Comparison of ENCODE assay signal across 14 cellular contexts in the genomic region with DNA sequence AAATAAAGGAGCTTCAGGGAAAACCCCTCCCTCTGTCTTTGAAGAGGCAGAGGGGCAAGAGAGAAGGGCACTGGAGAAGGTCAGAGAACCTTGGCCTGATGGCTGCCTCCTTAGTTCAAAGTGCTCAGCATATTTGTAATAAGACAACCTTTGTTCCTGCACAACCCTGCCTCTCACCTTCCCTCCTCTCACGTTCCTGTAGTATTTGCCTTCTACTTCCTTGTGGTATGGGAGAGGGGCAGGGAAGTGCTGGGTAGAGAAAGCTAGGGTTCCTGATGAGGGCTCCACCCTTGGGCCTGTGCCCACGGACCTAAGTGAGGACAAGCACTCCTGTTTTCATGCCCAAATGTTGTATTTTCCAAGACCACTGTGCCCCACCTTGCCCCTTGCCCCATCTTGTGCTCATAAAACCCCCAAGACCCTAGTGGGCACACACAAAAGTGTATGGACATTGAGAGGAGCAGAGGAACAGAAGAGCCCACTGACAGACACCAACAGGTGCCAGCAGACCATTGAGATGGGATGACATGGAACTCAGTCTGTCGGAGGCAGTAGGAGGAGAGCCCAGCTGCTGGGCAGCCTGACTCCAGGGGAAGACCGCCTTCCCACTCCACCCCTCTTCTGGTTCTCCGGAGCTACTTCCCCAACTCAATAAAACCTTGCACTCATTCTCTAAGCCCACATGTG.
A peak's percentile ranks its signal among the peaks of the same experiment; 100 is the strongest.
DNase-seq lines count a peak whose midpoint lies in the region; ATAC-seq lines count a peak whose summit lies in the region.
"Had no signal": no experiment of that assay in that cellular context is flagged by ENCODE, and none has a peak within 500 bp of the region (broad histone marks: within the 10 kb centered on the region; RNA-seq: fewer than 3 reads in every experiment).

No MANE protein-coding gene starts in this region.

- H3K4me3 Mint-ChIP-seq in stimulated activated memory B cell treated with anti-CD40 and anti-IgM and Interleukin-4, amounts not matched to agents 10 μg/mL and 1 μg/mL and 100 μg/mL, for 72 hours: no peak overlapping the region
- H3K4me3 Mint-ChIP-seq in activated CD8-positive, alpha-beta T cell treated with anti-CD3 and anti-CD28 coated beads, Interleukin-2, amount 10 ng/mL, durations not matched to agents 7 days and 5 days: no peak overlapping the region
- no peak overlapping the region for H3K4me3 Mint-ChIP-seq in activated T-helper 17 cell treated with anti-CD3 and anti-CD28 coated beads, Interleukin-2, amount 50 U/mL, for 72 hours
- H3K4me3 Mint-ChIP-seq: CD4-positive, alpha-beta T cell; H9 had no signal

- POLR2A ChIA-PET in activated CD8-positive, alpha-beta T cell treated with anti-CD3 and anti-CD28 coated beads, Interleukin-2, amount 10 ng/mL, durations not matched to agents 7 days and 5 days (lab: Charles Lee): no interaction called here

- H3K9me3 Mint-ChIP-seq in stimulated activated memory B cell treated with anti-CD40 and anti-IgM and Interleukin-4, amounts not matched to agents 10 μg/mL and 1 μg/mL and 100 μg/mL, for 72 hours: no peaks in the 10 kb centered on the region
- H3K9me3 Mint-ChIP-seq in activated CD8-positive, alpha-beta T cell treated with anti-CD3 and anti-CD28 coated beads, Interleukin-2, amount 10 ng/mL, durations not matched to agents 7 days and 5 days (ENCODE audit: insufficient read depth): peaks cover 12% of the 10 kb centered on the region
- no peaks in the 10 kb centered on the region for H3K9me3 Mint-ChIP-seq in activated T-helper 17 cell treated with anti-CD3 and anti-CD28 coated beads, Interleukin-2, amount 50 U/mL, for 72 hours

- peak; percentile 25 for ATAC-seq in stimulated activated memory B cell treated with anti-CD40 and anti-IgM and Interleukin-4, amounts not matched to agents 10 μg/mL and 1 μg/mL and 100 μg/mL, for 72 hours
- no peak for ATAC-seq in activated CD8-positive, alpha-beta T cell treated with anti-CD3 and anti-CD28 coated beads, Interleukin-2, amount 10 ng/mL, durations not matched to agents 7 days and 5 days
- ATAC-seq in activated T-helper 17 cell treated with anti-CD3 and anti-CD28 coated beads, Interleukin-2, amount 50 U/mL, for 72 hours (replicated peaks): no peak
- ATAC-seq: A549 had no signal

- no peaks in the 10 kb centered on the region for H3K4me1 Mint-ChIP-seq in stimulated activated memory B cell treated with anti-CD40 and anti-IgM and Interleukin-4, amounts not matched to agents 10 μg/mL and 1 μg/mL and 100 μg/mL, for 72 hours
- H3K4me1 Mint-ChIP-seq in activated CD8-positive, alpha-beta T cell treated with anti-CD3 and anti-CD28 coated beads, Interleukin-2, amount 10 ng/mL, durations not matched to agents 7 days and 5 days (ENCODE audit: low read depth): no peaks in the 10 kb centered on the region
- H3K4me1 Mint-ChIP-seq in activated T-helper 17 cell treated with anti-CD3 and anti-CD28 coated beads, Interleukin-2, amount 50 U/mL, for 72 hours: no peaks in the 10 kb centered on the region

- H3K27me3 Mint-ChIP-seq in stimulated activated memory B cell treated with anti-CD40 and anti-IgM and Interleukin-4, amounts not matched to agents 10 μg/mL and 1 μg/mL and 100 μg/mL, for 72 hours: peaks cover under 1% of the 10 kb centered on the region
- H3K27me3 Mint-ChIP-seq in activated CD8-positive, alpha-beta T cell treated with anti-CD3 and anti-CD28 coated beads, Interleukin-2, amount 10 ng/mL, durations not matched to agents 7 days and 5 days (ENCODE audit: low read depth): no peaks in the 10 kb centered on the region
- H3K27me3 Mint-ChIP-seq in activated T-helper 17 cell treated with anti-CD3 and anti-CD28 coated beads, Interleukin-2, amount 50 U/mL, for 72 hours: peaks cover 3% of the 10 kb centered on the region

- CTCF ChIA-PET in activated CD8-positive, alpha-beta T cell treated with anti-CD3 and anti-CD28 coated beads, Interleukin-2, amount 10 ng/mL, durations not matched to agents 7 days and 5 days (lab: Charles Lee): no interaction called here

- H3K27ac Mint-ChIP-seq in stimulated activated memory B cell treated with anti-CD40 and anti-IgM and Interleukin-4, amounts not matched to agents 10 μg/mL and 1 μg/mL and 100 μg/mL, for 72 hours: no peak overlapping the region
- no peak overlapping the region for H3K27ac Mint-ChIP-seq in activated CD8-positive, alpha-beta T cell treated with anti-CD3 and anti-CD28 coated beads, Interleukin-2, amount 10 ng/mL, durations not matched to agents 7 days and 5 days
- no peak overlapping the region for H3K27ac Mint-ChIP-seq in activated T-helper 17 cell treated with anti-CD3 and anti-CD28 coated beads, Interleukin-2, amount 50 U/mL, for 72 hours
- H3K27ac Mint-ChIP-seq: CD4-positive, alpha-beta T cell had no signal

- DNase-seq in DMS153 (lab: John Stamatoyannopoulos, UW) (peak; percentile 12), DMS153 treated with DMSO at 0.1 percent for 48 hours (lab: John Stamatoyannopoulos, UW; ENCODE audit: unreplicated experiment) (no peak), mucosa of gallbladder (ENCODE audit: low spot score) (peak; percentile 12), NCI-H226 (no peak)
- no peak for DNase-seq in activated CD8-positive, alpha-beta T cell treated with anti-CD3 and anti-CD28 coated beads, Interleukin-2, amount 10 ng/mL, durations not matched to agents 7 days and 5 days
- DNase-seq: AML-193; Caco-2; CD4-positive, alpha-beta T cell; DMS79 treated with DMSO at 0.1 percent for 48 hours; GF-D8; H9 had no signal

- H3K36me3 Mint-ChIP-seq in stimulated activated memory B cell treated with anti-CD40 and anti-IgM and Interleukin-4, amounts not matched to agents 10 μg/mL and 1 μg/mL and 100 μg/mL, for 72 hours: no peaks in the 10 kb centered on the region
- no peaks in the 10 kb centered on the region for H3K36me3 Mint-ChIP-seq in activated CD8-positive, alpha-beta T cell treated with anti-CD3 and anti-CD28 coated beads, Interleukin-2, amount 10 ng/mL, durations not matched to agents 7 days and 5 days (ENCODE audit: low read depth)
- H3K36me3 Mint-ChIP-seq in activated T-helper 17 cell treated with anti-CD3 and anti-CD28 coated beads, Interleukin-2, amount 50 U/mL, for 72 hours (ENCODE audit: low read depth): no peaks in the 10 kb centered on the region

Comparison
In these comparisons a context has a peak if more than half of its experiments do, and no peak if none do; other contexts are left out.
1. DNase-seq: peak in DMS153 (single experiment) and mucosa of gallbladder (single experiment); none in DMS153 treated with DMSO at 0.1 percent for 48 hours (single experiment), NCI-H226 (single experiment) and activated CD8-positive, alpha-beta T cell treated with anti-CD3 and anti-CD28 coated beads, Interleukin-2, amount 10 ng/mL, durations not matched to agents 7 days and 5 days (single experiment).